Comparison of ENCODE assay signal across 18 cellular contexts in the genomic region with DNA sequence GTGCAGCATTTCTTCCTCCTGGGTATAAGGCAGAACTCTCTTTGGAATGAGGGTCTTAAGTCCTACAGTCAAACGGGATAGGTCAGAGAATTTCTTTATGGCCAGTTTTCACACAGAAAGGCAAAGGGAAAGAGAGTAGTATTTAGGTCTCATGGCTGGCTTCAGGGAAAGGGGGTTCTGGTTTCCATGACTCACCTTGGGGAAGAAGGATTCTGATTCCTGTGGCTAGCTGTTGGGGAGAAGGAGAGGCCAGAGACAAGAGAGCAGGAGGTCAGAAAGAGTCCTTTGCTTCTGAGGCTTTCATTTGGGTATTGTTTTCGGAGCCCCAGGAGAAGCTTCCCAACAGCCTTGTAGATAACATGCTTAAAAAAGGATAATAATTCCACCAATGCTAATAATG.
A peak's percentile ranks its signal among the peaks of the same experiment; 100 is the strongest.
DNase-seq lines count a peak whose midpoint lies in the region.
"Had no signal": no experiment of that assay in that cellular context is flagged by ENCODE, and none has a peak within 500 bp of the region (broad histone marks: within the 10 kb centered on the region; RNA-seq: fewer than 3 reads in every experiment).

No MANE protein-coding gene starts in this region.

- H3K27ac ChIP-seq in caudate nucleus (ENCODE audit: low read depth, low read length), result no peak overlapping the region

- peak; percentile 17 for DNase-seq in HT1080 (ENCODE audit: low read depth)
- peak; percentile 80 for DNase-seq in astrocyte of the hippocampus (ENCODE audit: low read depth, low spot score)
- peak; percentile 18 for DNase-seq in kidney tubule cell (ENCODE audit: low spot score)
- DNase-seq in SKM-1 (lab: John Stamatoyannopoulos, UW; ENCODE audit: unreplicated experiment), result no peak
- no peak for DNase-seq in caudate nucleus (lab: John Stamatoyannopoulos, UW)
- DNase-seq in activated CD4-positive, alpha-beta T cell treated with anti-CD3 and anti-CD28 coated beads, Interleukin-2, amount 50 U/mL, for 48 hours, result no peak
- DNase-seq in NCI-H2227 (lab: John Stamatoyannopoulos, UW; ENCODE audit: unreplicated experiment), result no peak
- DNase-seq: ACHN, AML-193, DMS79 treated with DMSO at 0.1 percent for 48 hours, Kasumi-1, MM.1S, NCI-H1092 treated with DMSO at 0.1 percent for 48 hours, NCI-H146, NCI-H2029 treated with DMSO at 0.1 percent for 48 hours, NCI-H2171, NCI-H446 treated with DMSO at 0.1 percent for 48 hours, NCI-H69 had no signal

Comparison
In these comparisons a context has a peak if more than half of its experiments do, and no peak if none do; other contexts are left out.
1. DNase-seq: peak in HT1080 (single experiment), astrocyte of the hippocampus (single experiment) and kidney tubule cell (single experiment); none in SKM-1 (single experiment), caudate nucleus (0 of 61), activated CD4-positive, alpha-beta T cell treated with anti-CD3 and anti-CD28 coated beads, Interleukin-2, amount 50 U/mL, for 48 hours (0 of 2) and NCI-H2227 (single experiment).